Comparison of ENCODE assay signal across 20 cellular contexts in the genomic region with DNA sequence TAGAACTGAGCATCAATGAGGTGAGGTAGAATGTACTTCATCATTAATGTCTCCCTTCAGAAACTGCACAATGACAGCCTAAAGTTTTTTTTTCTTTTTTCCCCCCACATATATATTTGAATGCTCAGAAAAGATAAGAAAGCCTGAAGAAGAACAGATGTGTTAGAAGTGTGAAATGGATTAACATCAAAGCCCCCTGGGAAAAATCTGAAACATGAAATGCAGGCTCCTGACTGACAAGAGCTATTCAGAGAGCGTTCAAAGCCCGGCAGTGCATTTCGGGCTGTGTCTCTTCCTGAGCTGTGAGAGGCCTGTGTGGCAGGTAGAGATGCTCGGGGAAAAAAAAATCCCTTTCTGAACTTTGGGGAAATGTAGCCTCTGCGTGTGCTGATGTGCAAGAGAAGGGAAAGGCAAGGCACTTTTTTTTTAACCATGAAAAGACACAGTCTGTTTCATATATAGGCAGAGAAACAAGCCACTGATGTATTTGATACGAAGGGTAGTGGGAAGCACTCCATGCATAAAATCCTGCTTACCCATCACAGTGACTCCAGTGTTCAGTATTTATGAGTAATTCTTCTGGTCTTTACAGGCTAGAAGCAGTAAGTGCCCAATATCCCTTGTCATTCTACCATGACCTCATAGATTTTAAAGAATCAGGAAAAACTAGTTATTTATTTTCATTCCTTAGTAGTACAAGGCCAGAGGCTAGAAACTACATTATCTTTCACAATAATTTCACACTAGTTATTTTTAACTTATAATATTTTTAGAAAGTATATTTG.
DNase-seq lines count a peak whose midpoint lies in the region; ATAC-seq and TF ChIP-seq lines count a peak whose summit lies in the region.
"Had no signal": no experiment of that assay in that cellular context is flagged by ENCODE, and none has a peak within 500 bp of the region (broad histone marks: within the 10 kb centered on the region; RNA-seq: fewer than 3 reads in every experiment).

No MANE protein-coding gene starts in this region.

- H2AFZ ChIP-seq in neural progenitor cell (replicated peaks) (peak overlapping the region; percentile 12), PC-9 (no peak overlapping the region)

- no peak overlapping the region for H3K4me3 Mint-ChIP-seq in neural progenitor cell
- H3K4me3 Mint-ChIP-seq: activated naive CD4-positive, alpha-beta T cell treated with anti-CD3 and anti-CD28 coated beads, Interleukin-2, amount 50 U/mL, for 24 hours; activated T-cell treated with anti-CD3 and anti-CD28 coated beads, Interleukin-2, amount 50 U/mL, for 72 hours; CD8-positive, alpha-beta T cell; dendritic cell treated with granulocyte-macrophage colony-stimulating factor and Interleukin-4, amounts not matched to agents 40 ng/mL and 50 ng/mL, for 4 days; nephron had no signal

- H3K27me3 ChIP-seq in neural progenitor cell, result no peaks in the 10 kb centered on the region
- H3K27me3 ChIP-seq in PC-9 (ENCODE audit: insufficient read depth, low read depth), result no peaks in the 10 kb centered on the region
- H3K27me3 ChIP-seq: suprapubic skin had no signal

- CTCF ChIA-PET in PC-9 (lab: Charles Lee), result no interaction called here

- POLR2A ChIA-PET in PC-9 (lab: Charles Lee; ENCODE audit: unreplicated experiment), result no interaction called here

- H3K79me2 ChIP-seq in neural progenitor cell (ENCODE audit: low read depth), result no peaks in the 10 kb centered on the region
- H3K79me2 ChIP-seq in PC-9 (ENCODE audit: low read depth), result no peaks in the 10 kb centered on the region

- no peaks in the 10 kb centered on the region for H3K27me3 Mint-ChIP-seq in neural progenitor cell (ENCODE audit: insufficient read depth, low read depth)
- H3K27me3 Mint-ChIP-seq: activated naive CD4-positive, alpha-beta T cell treated with anti-CD3 and anti-CD28 coated beads, Interleukin-2, amount 50 U/mL, for 24 hours; dendritic cell treated with granulocyte-macrophage colony-stimulating factor and Interleukin-4, amounts not matched to agents 40 ng/mL and 50 ng/mL, for 4 days had no signal

- H3K4me1 ChIP-seq in neural progenitor cell (no peaks in the 10 kb centered on the region), PC-9 (replicated peaks; ENCODE audit: insufficient read depth) (no peaks in the 10 kb centered on the region)
- H3K4me1 ChIP-seq: prostate gland, suprapubic skin had no signal

- TF ChIP-seq CTCF in neural progenitor cell (IDR thresholded peaks at IDR 0.05), result no peak
- no peak for TF ChIP-seq CTCF in PC-9 (conservative IDR thresholded peaks at IDR 0.05)

- no peaks in the 10 kb centered on the region for H3K9me3 Mint-ChIP-seq in neural progenitor cell
- H3K9me3 Mint-ChIP-seq: dendritic cell treated with granulocyte-macrophage colony-stimulating factor and Interleukin-4, amounts not matched to agents 40 ng/mL and 50 ng/mL, for 4 days; nephron had no signal

- H3K9me3 ChIP-seq in neural progenitor cell (ENCODE audit: low read depth) (no peaks in the 10 kb centered on the region), PC-9 (ENCODE audit: insufficient read depth, low read depth) (no peaks in the 10 kb centered on the region)
- H3K9me3 ChIP-seq: prostate gland, suprapubic skin had no signal

- no peaks in the 10 kb centered on the region for H4K20me1 ChIP-seq in neural progenitor cell (ENCODE audit: low read depth)
- H4K20me1 ChIP-seq in PC-9 (ENCODE audit: insufficient read depth), result no peaks in the 10 kb centered on the region

- H3K36me3 Mint-ChIP-seq in neural progenitor cell, result no peaks in the 10 kb centered on the region
- H3K36me3 Mint-ChIP-seq: activated naive CD4-positive, alpha-beta T cell treated with anti-CD3 and anti-CD28 coated beads, Interleukin-2, amount 50 U/mL, for 24 hours; CD8-positive, alpha-beta T cell had no signal

- peak overlapping the region; percentile 96 for H3K27ac Mint-ChIP-seq in neural progenitor cell
- H3K27ac Mint-ChIP-seq: activated naive CD4-positive, alpha-beta T cell treated with anti-CD3 and anti-CD28 coated beads, Interleukin-2, amount 50 U/mL, for 24 hours; activated T-cell treated with anti-CD3 and anti-CD28 coated beads, Interleukin-2, amount 50 U/mL, for 72 hours; CD8-positive, alpha-beta T cell; dendritic cell treated with granulocyte-macrophage colony-stimulating factor and Interleukin-4, amounts not matched to agents 40 ng/mL and 50 ng/mL, for 4 days; nephron had no signal

- intact Hi-C loops in PC-9 (cut with micrococcal nuclease; ENCODE audit: unreplicated experiment), result no loop called here

- DNase-seq in AG20443 (ENCODE audit: low spot score) (peak; percentile 9), M059J (ENCODE audit: low read depth) (peak; percentile 55), dedifferentiated amniotic fluid mesenchymal stem cell (ENCODE audit: extremely low spot score) (peak; percentile 39), neural progenitor cell (ENCODE audit: low spot score) (peak; percentile 4), PC-9 (no peak)
- DNase-seq: activated CD4-positive, alpha-beta T cell treated with anti-CD3 and anti-CD28 coated beads for 1 hour; activated T-cell treated with anti-CD3 and anti-CD28 coated beads, Interleukin-2, amount 50 U/mL, for 72 hours; CD8-positive, alpha-beta T cell; DMS79; Kasumi-1; left colon; NCI-H1092 treated with DMSO at 0.1 percent for 48 hours had no signal

- no peak overlapping the region for H3K4me2 ChIP-seq in neural progenitor cell
- H3K4me2 ChIP-seq in PC-9, result no peak overlapping the region

- peaks cover 11% of the 10 kb centered on the region for H3K4me1 Mint-ChIP-seq in neural progenitor cell
- H3K4me1 Mint-ChIP-seq: activated naive CD4-positive, alpha-beta T cell treated with anti-CD3 and anti-CD28 coated beads, Interleukin-2, amount 50 U/mL, for 24 hours had no signal

- no peak overlapping the region for H3K9ac ChIP-seq in neural progenitor cell

- BruUV-seq in PC-9 (replicated peaks; lab: Mats Ljungman, UMichigan), result no TSS peak

- H3K4me3 ChIP-seq in neural progenitor cell (no peak overlapping the region), PC-9 (no peak overlapping the region)
- H3K4me3 ChIP-seq: prostate gland, suprapubic skin had no signal

- no peak for ATAC-seq in HG02798 (IDR thresholded peaks at IDR 0.05; ENCODE audit: poor library complexity, unreplicated experiment)
- no peak for ATAC-seq in GM21529 (IDR thresholded peaks at IDR 0.05; ENCODE audit: unreplicated experiment)
- no peak for ATAC-seq in HG03196 (IDR thresholded peaks at IDR 0.05; ENCODE audit: unreplicated experiment)
- ATAC-seq: activated T-cell treated with anti-CD3 and anti-CD28 coated beads, Interleukin-2, amount 50 U/mL, for 72 hours; CD8-positive, alpha-beta T cell had no signal

- H3F3A ChIP-seq in neural progenitor cell (ENCODE audit: low read depth) (no peaks in the 10 kb centered on the region), PC-9 (ENCODE audit: insufficient read depth, low read depth) (no peaks in the 10 kb centered on the region)

- H3K9me2 ChIP-seq in PC-9 (ENCODE audit: insufficient read depth), result no peaks in the 10 kb centered on the region

- no peaks in the 10 kb centered on the region for H3K36me3 ChIP-seq in neural progenitor cell
- H3K36me3 ChIP-seq in PC-9 (ENCODE audit: low read depth), result no peaks in the 10 kb centered on the region
- H3K36me3 ChIP-seq: prostate gland, suprapubic skin had no signal

- H3K27ac ChIP-seq in neural progenitor cell (no peak overlapping the region), PC-9 (no peak overlapping the region)
- H3K27ac ChIP-seq: prostate gland, suprapubic skin had no signal

Comparison
In these comparisons a context has a peak if more than half of its experiments do, and no peak if none do; other contexts are left out.
1. DNase-seq: peak in AG20443 (single experiment), M059J (single experiment), dedifferentiated amniotic fluid mesenchymal stem cell (single experiment) and neural progenitor cell (single experiment); none in PC-9 (0 of 2).